10 cellular contexts compared by ENCODE assay signal in the genomic region with DNA sequence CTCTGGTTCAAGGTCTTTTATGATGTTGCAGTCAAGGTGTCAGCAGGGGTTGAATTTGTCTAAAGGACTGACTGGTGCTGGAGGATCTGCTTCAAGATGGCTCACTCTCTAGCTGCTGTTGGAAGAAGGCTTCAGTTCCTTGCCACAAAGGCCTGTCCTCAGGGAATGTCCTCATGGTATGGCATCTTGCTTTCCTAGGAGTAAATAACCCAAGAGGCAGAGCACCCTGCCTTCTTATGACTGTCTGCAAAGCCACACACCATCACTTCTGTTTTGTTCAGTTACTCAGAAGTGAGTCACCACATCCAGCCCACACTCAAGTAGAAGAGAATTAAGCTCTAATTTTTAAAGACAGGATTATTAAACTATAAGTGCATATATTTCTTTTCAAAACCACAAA. TPM values are rescaled to one million over a fixed set of nuclear protein-coding genes. Genes with fewer than 3 reads are reported as not detected.
DNase-seq lines count a peak whose midpoint lies in the region; ATAC-seq and TF ChIP-seq lines count a peak whose summit lies in the region.
"Had no signal": no experiment of that assay in that cellular context is flagged by ENCODE, and none has a peak within 500 bp of the region (broad histone marks: within the 10 kb centered on the region; RNA-seq: fewer than 3 reads in every experiment).

No MANE protein-coding gene starts in this region.

- H3K27me3 Mint-ChIP-seq in activated T-helper 2 cell treated with anti-CD3 and anti-CD28 coated beads, Interferon-gamma antibody, Interleukin-2, Interleukin-4, amounts not matched to agents 10 μg/mL and 5 μg/mL and 100 μg/mL, durations not matched to agents 14 hours and 24 hours and 36 hours (ENCODE audit: low read depth): peaks cover 7% of the 10 kb centered on the region
- H3K27me3 Mint-ChIP-seq in CD14-positive monocyte (ENCODE audit: low read depth in 3 of 3): peaks cover 0 to 6% (median 0%) of the 10 kb centered on the region in 3 donors

- no peaks in the 10 kb centered on the region for H3K9me3 Mint-ChIP-seq in activated T-helper 2 cell treated with anti-CD3 and anti-CD28 coated beads, Interferon-gamma antibody, Interleukin-2, Interleukin-4, amounts not matched to agents 10 μg/mL and 5 μg/mL and 100 μg/mL, durations not matched to agents 14 hours and 24 hours and 36 hours
- H3K9me3 Mint-ChIP-seq in CD14-positive monocyte: peaks cover 0 to 6% (median 2%) of the 10 kb centered on the region in 7 donors

- peak; percentile 29 for DNase-seq in AG08395 (ENCODE audit: low spot score)
- peak; percentile 55 for DNase-seq in ELR (ENCODE audit: low read depth)
- no peak for DNase-seq in activated T-helper 2 cell treated with anti-CD3 and anti-CD28 coated beads, Interferon-gamma antibody, Interleukin-2, Interleukin-4, amounts not matched to agents 10 μg/mL and 5 μg/mL and 100 μg/mL, durations not matched to agents 14 hours and 24 hours and 36 hours (ENCODE audit: low spot score)
- peak; percentile 19 for DNase-seq in glomerular visceral epithelial cell (ENCODE audit: extremely low spot score)
- DNase-seq in NCI-H128 (lab: John Stamatoyannopoulos, UW; ENCODE audit: unreplicated experiment): no peak
- DNase-seq in CD14-positive monocyte (ENCODE audit: low spot score): no peak
- DNase-seq in cerebellar cortex (ENCODE audit: low spot score): no peak

- no peaks in the 10 kb centered on the region for H3K36me3 Mint-ChIP-seq in activated T-helper 2 cell treated with anti-CD3 and anti-CD28 coated beads, Interferon-gamma antibody, Interleukin-2, Interleukin-4, amounts not matched to agents 10 μg/mL and 5 μg/mL and 100 μg/mL, durations not matched to agents 14 hours and 24 hours and 36 hours (ENCODE audit: low read depth)
- no peaks in the 10 kb centered on the region for H3K36me3 Mint-ChIP-seq in CD14-positive monocyte

- H3K4me1 Mint-ChIP-seq in activated T-helper 2 cell treated with anti-CD3 and anti-CD28 coated beads, Interferon-gamma antibody, Interleukin-2, Interleukin-4, amounts not matched to agents 10 μg/mL and 5 μg/mL and 100 μg/mL, durations not matched to agents 14 hours and 24 hours and 36 hours (ENCODE audit: low read depth): peaks cover 41% of the 10 kb centered on the region
- H3K4me1 Mint-ChIP-seq in CD14-positive monocyte: peaks cover 18% of the 10 kb centered on the region

- H3K27ac Mint-ChIP-seq in activated T-helper 2 cell treated with anti-CD3 and anti-CD28 coated beads, Interferon-gamma antibody, Interleukin-2, Interleukin-4, amounts not matched to agents 10 μg/mL and 5 μg/mL and 100 μg/mL, durations not matched to agents 14 hours and 24 hours and 36 hours: peak overlapping the region; percentile 60
- H3K27ac Mint-ChIP-seq in CD14-positive monocyte: peak overlapping the region in 2 of 7 donors; percentile 21 to 30

- intact Hi-C loops in activated T-helper 2 cell treated with anti-CD3 and anti-CD28 coated beads, Interferon-gamma antibody, Interleukin-2, Interleukin-4, amounts not matched to agents 10 μg/mL and 5 μg/mL and 100 μg/mL, durations not matched to agents 14 hours and 24 hours and 36 hours (cut with micrococcal nuclease): loop anchor here (1.0 to 5.0 kb wide), 2 partner anchors 47 to 119 kb away; partner anchors contain the start of gene PLAAT5
- intact Hi-C loops in CD14-positive monocyte (cut with micrococcal nuclease): no loop called here

- no peak for TF ChIP-seq CTCF in CD14-positive monocyte (IDR thresholded peaks at IDR 0.05)

- H3K4me3 Mint-ChIP-seq in activated T-helper 2 cell treated with anti-CD3 and anti-CD28 coated beads, Interferon-gamma antibody, Interleukin-2, Interleukin-4, amounts not matched to agents 10 μg/mL and 5 μg/mL and 100 μg/mL, durations not matched to agents 14 hours and 24 hours and 36 hours (ENCODE audit: low read depth): no peak overlapping the region
- H3K4me3 Mint-ChIP-seq in CD14-positive monocyte: no peak overlapping the region

- no peak for ATAC-seq in HG03457 (IDR thresholded peaks at IDR 0.05; ENCODE audit: unreplicated experiment)
- ATAC-seq: HCT116, sciatic nerve had no signal

RNA-seq across cellular contexts. Expression of gene PLAAT5, which starts 45.2 kb away (rescaled TPM):
- 0.64 and 0.80 TPM in 2 replicates for total RNA-seq in activated T-helper 2 cell treated with anti-CD3 and anti-CD28 coated beads, Interferon-gamma antibody, Interleukin-2, Interleukin-4, amounts not matched to agents 10 μg/mL and 5 μg/mL and 100 μg/mL, durations not matched to agents 14 hours and 24 hours and 36 hours
- under 1 TPM in 1 of 2 donors, not detected in 1; 0.62 TPM for polyA plus RNA-seq in CD14-positive monocyte

Comparison
In these comparisons a context has a peak if more than half of its experiments do, and no peak if none do; other contexts are left out.
1. DNase-seq: peak in AG08395 (single experiment), ELR (single experiment) and glomerular visceral epithelial cell (single experiment); none in activated T-helper 2 cell treated with anti-CD3 and anti-CD28 coated beads, Interferon-gamma antibody, Interleukin-2, Interleukin-4, amounts not matched to agents 10 μg/mL and 5 μg/mL and 100 μg/mL, durations not matched to agents 14 hours and 24 hours and 36 hours (single experiment), NCI-H128 (single experiment), CD14-positive monocyte (single experiment) and cerebellar cortex (single experiment).